Comparison of ENCODE assay signal across 9 cellular contexts in genomic region chr15:85581495-85581894, GRCh38.
DNase-seq lines count a peak whose midpoint lies in the region; ATAC-seq, FAIRE-seq and TF ChIP-seq lines count a peak whose summit lies in the region.
"Had no signal": no experiment of that assay in that cellular context is flagged by ENCODE, and none has a peak within 500 bp of the region (broad histone marks: within the 10 kb centered on the region; RNA-seq: fewer than 3 reads in every experiment).

No MANE protein-coding gene starts in this region.

- H3K9me3 ChIP-seq in liver (ENCODE audit: control insufficient read depth in 4 of 4, low read length in 3 of 4) (no peaks in the 10 kb centered on the region), HepG2 (ENCODE audit: low read length) (no peaks in the 10 kb centered on the region), vagina (no peaks in the 10 kb centered on the region)

- H3K36me3 ChIP-seq in liver (ENCODE audit: control insufficient read depth in 4 of 4, insufficient read depth in 3 of 4, low read depth in 1 of 4, low read length in 3 of 4) (no peaks in the 10 kb centered on the region), HepG2 (replicated peaks in 1 of 2; ENCODE audit: control insufficient read depth in 1 of 2, insufficient read depth in 2 of 2, low read length in 2 of 2) (peaks cover 21 to 49% of the 10 kb centered on the region in 2 experiments; a peak in 4 of 5 replicates), vagina (peaks cover 0 to 21% of the 10 kb centered on the region in 2 donors)

- TF ChIP-seq POLR2A in HepG2 (IDR thresholded peaks at IDR 0.05; ENCODE audit: insufficient read depth in 1 of 2, low read depth in 2 of 2, low read length in 2 of 2) = no peak
- TF ChIP-seq POLR2A in vagina (IDR thresholded peaks at IDR 0.05) = peak in 1 of 2 donors; percentile 24

- ATAC-seq in HepG2 (no peak), HG03039 (IDR thresholded peaks at IDR 0.05; ENCODE audit: unreplicated experiment) (no peak)

- no peaks in the 10 kb centered on the region for H4K20me1 ChIP-seq in HepG2 (ENCODE audit: insufficient read depth, low read length)

- H3K4me1 ChIP-seq in liver (ENCODE audit: control insufficient read depth in 4 of 4, insufficient read depth in 4 of 4, low read length in 3 of 4) (peaks cover 1 to 62% (median 33%) of the 10 kb centered on the region in 4 donors), HepG2 (ENCODE audit: insufficient read depth, low read length) (peaks cover 9% of the 10 kb centered on the region), vagina (peaks cover 67% of the 10 kb centered on the region)

- H2AFZ ChIP-seq in HepG2 (ENCODE audit: low read length) = no peak overlapping the region

- TF ChIP-seq RAD21 in liver (IDR thresholded peaks at IDR 0.05) (no peak), HepG2 (CRISPR knock-in tag; IDR thresholded peaks at IDR 0.05) (no peak)

- DNase-seq in HepG2 (ENCODE audit: low spot score) = no peak
- peak; percentile 64 for DNase-seq in central memory CD4-positive, alpha-beta T cell
- peak; percentile 66 for DNase-seq in mucosa of gallbladder (ENCODE audit: low spot score)
- no peak for DNase-seq in vagina (ENCODE audit: extremely low spot score in 2 of 2)
- no peak for DNase-seq in hepatic stellate cell (ENCODE audit: low spot score)
- DNase-seq in GF-D8 (lab: John Stamatoyannopoulos, UW) = no peak
- DNase-seq: RPMI8226 had no signal

- intact Hi-C loops in HepG2 (cut with micrococcal nuclease; ENCODE audit: unreplicated experiment) = no loop called here
- intact Hi-C loops in vagina (cut with DNase I) = no loop called here

- TF ChIP-seq EP300 in HepG2 (IDR thresholded peaks at IDR 0.05; ENCODE audit: low read depth in 2 of 2, low read length in 2 of 2) (no peak), HepG2 (CRISPR knock-in tag; IDR thresholded peaks at IDR 0.05; ENCODE audit: borderline replicate concordance) (no peak)

- POLR2A ChIA-PET in HepG2 (lab: Yijun Ruan, JAX) = no interaction called here

- no peaks in the 10 kb centered on the region for H3K27me3 ChIP-seq in liver (ENCODE audit: control insufficient read depth in 4 of 4, insufficient read depth in 4 of 4, low read length in 3 of 4)
- no peaks in the 10 kb centered on the region for H3K27me3 ChIP-seq in HepG2 (ENCODE audit: control insufficient read depth in 1 of 2, insufficient read depth in 2 of 2, low read length in 2 of 2)
- H3K27me3 ChIP-seq in vagina = no peaks in the 10 kb centered on the region

- H3K9ac ChIP-seq in liver (ENCODE audit: low read depth in 1 of 2, low read length in 2 of 2) = peak overlapping the region; percentile 75 to 95
- H3K9ac ChIP-seq in HepG2 (ENCODE audit: insufficient read depth, low read depth, low read length) = no peak overlapping the region

- WGBS in liver = 36% methylated on average over 8 of the region's 8 CpGs
- 95% methylated on average over 4 of the region's 8 CpGs for WGBS in HepG2 (ENCODE audit: low lambda C conversion rate)

- H3K4me3 ChIP-seq in liver (ENCODE audit: low read depth in 1 of 3, low read length in 3 of 3) (peak overlapping the region; percentile 52 to 78 (median 52)), HepG2 (replicated peaks in 1 of 3; ENCODE audit: insufficient read depth in 1 of 3, low read depth in 2 of 3, low read length in 3 of 3) (no peak overlapping the region), vagina (peak overlapping the region; percentile 5 to 30)

- no peak overlapping the region for H3K4me2 ChIP-seq in HepG2 (ENCODE audit: low read depth, low read length)

- BruUV-seq in HepG2 (replicated peaks; lab: Mats Ljungman, UMichigan) = no TSS peak

- no peak for FAIRE-seq in HepG2 (lab: Jason Lieb, UNC)

- CTCF ChIA-PET in HepG2 (lab: Yijun Ruan, JAX; ENCODE audit: low intra/inter-chr PET ratio, low total read pairs) = no interaction called here

- in situ Hi-C loops in HepG2 (cut with HindIII; ENCODE audit: extremely low pct_ligation_motif_present, low pct_unique_long_range_greater_than_20kb) = no loop called here

- H3K79me2 ChIP-seq in HepG2 (ENCODE audit: insufficient read depth, low read length) = no peaks in the 10 kb centered on the region

- peak overlapping the region; percentile 89 to 93 for H3K27ac ChIP-seq in liver (ENCODE audit: low read depth in 1 of 2, low read length in 2 of 2)
- no peak overlapping the region for H3K27ac ChIP-seq in HepG2 (ENCODE audit: extremely low read length, insufficient read depth, low read length)
- H3K27ac ChIP-seq in vagina = peak overlapping the region; percentile 87

- TF ChIP-seq CTCF in liver (IDR thresholded peaks at IDR 0.05; ENCODE audit: low read depth, low read length, missing input control) (no peak), HepG2 (CRISPR knock-in tag; IDR thresholded peaks at IDR 0.05) (no peak), vagina (IDR thresholded peaks at IDR 0.05) (no peak)

TF ChIP-seq in liver, 16 proteins besides CTCF, POLR2A, EP300 and RAD21:
- TF ChIP-seq FOXA1 (IDR thresholded peaks at IDR 0.05) (no peak), NR2F2 (IDR thresholded peaks at IDR 0.05) (no peak)

TF ChIP-seq in HepG2, 621 proteins besides CTCF, POLR2A, EP300 and RAD21:
- TF ChIP-seq KDM1A (CRISPR knock-in tag; IDR thresholded peaks at IDR 0.05) (no peak), ZNF879 (CRISPR knock-in tag; IDR thresholded peaks at IDR 0.05) (no peak), ISX (CRISPR knock-in tag; conservative IDR thresholded peaks at IDR 0.05) (no peak), ZNF646 (CRISPR knock-in tag; IDR thresholded peaks at IDR 0.05) (no peak), ZNF101 (CRISPR knock-in tag; IDR thresholded peaks at IDR 0.05; ENCODE audit: borderline replicate concordance, low read depth) (no peak), ARNT (IDR thresholded peaks at IDR 0.05) (no peak), CHD4 (IDR thresholded peaks at IDR 0.05; ENCODE audit: borderline replicate concordance, low read length) (no peak), SALL2 (CRISPR knock-in tag; IDR thresholded peaks at IDR 0.05) (no peak), ZNF143 (CRISPR knock-in tag; IDR thresholded peaks at IDR 0.05) (no peak), CC2D1A (CRISPR knock-in tag; IDR thresholded peaks at IDR 0.05) (no peak), SRSF1 (optimal IDR thresholded peaks at IDR 0.05; ENCODE audit: low read depth, low read length) (no peak)

Comparison
In these comparisons a context has a peak if more than half of its experiments do, and no peak if none do; other contexts are left out.
1. H3K4me3 ChIP-seq: peak in liver (3 of 3) and vagina (2 of 2); none in HepG2 (0 of 3).
2. DNase-seq: peak in central memory CD4-positive, alpha-beta T cell (single experiment) and mucosa of gallbladder (single experiment); none in HepG2 (single experiment), vagina (0 of 2), hepatic stellate cell (single experiment) and GF-D8 (single experiment).